ENCODE assay signal across 1 cellular context in the genomic region with DNA sequence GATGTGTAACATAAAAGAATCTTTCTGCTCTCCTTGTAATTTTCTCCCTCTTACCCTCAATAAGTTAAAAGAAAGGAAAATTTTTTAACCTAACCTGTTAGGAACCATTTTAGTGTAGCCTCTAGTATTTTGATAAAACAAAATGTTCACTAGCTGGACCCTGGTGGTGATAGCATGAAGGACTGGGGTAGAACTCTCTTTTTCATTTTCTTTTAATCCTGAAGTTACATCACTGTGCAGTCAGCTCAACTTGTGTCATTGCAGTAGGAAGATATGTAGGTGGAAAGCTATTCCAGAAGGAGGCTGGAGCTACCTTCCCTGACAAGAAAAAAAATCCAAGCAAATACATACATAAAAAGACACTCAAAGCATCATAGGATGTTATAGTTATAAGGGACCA.
TF ChIP-seq lines count a peak whose summit lies in the region.

No MANE protein-coding gene starts in this region.

TF ChIP-seq in HepG2, 621 proteins besides CTCF, POLR2A, EP300 and RAD21 (continued from another document):
- TF ChIP-seq RARA (CRISPR knock-in tag; IDR thresholded peaks at IDR 0.05), result no peak
